Comparison of ENCODE assay signal across 1 cellular context in the genomic region with DNA sequence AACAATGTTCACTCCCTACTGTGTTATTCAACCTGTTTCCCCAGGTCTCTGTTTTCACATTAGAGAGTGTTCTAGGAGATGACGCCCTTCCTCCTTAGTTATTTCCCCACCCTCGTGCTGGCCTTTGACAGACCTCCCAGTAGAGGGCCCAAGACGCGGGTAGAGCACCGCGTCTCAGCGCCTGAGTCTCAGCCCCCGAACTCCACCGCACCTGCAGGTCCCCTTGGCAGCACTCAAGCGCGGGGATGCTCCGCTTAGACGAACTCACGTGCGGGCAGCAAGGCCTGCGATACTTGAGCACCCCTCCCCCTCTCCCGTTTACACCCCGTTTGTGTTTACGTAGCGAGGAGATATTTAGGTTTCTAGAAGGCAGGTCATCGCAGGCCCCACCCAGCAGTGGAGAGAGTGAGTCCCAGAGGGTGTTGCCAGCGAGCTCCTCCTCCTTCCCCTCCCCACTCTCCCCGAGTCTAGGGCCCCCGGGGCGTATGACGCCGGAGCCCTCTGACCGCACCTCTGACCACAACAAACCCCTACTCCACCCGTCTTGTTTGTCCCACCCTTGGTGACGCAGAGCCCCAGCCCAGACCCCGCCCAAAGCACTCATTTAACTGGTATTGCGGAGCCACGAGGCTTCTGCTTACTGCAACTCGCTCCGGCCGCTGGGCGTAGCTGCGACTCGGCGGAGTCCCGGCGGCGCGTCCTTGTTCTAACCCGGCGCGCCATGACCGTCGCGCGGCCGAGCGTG.
TF ChIP-seq lines count a peak whose summit lies in the region.

A gene with protein sequence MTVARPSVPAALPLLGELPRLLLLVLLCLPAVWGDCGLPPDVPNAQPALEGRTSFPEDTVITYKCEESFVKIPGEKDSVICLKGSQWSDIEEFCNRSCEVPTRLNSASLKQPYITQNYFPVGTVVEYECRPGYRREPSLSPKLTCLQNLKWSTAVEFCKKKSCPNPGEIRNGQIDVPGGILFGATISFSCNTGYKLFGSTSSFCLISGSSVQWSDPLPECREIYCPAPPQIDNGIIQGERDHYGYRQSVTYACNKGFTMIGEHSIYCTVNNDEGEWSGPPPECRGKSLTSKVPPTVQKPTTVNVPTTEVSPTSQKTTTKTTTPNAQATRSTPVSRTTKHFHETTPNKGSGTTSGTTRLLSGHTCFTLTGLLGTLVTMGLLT (plus strand): TSS at position 634 of the 745 bp plus-strand sequence. CDS start 88 bp downstream, at position 722.

TF ChIP-seq in GM23338, 12 proteins besides CTCF, POLR2A, EP300 and RAD21:
- TF ChIP-seq, protein P1, sequence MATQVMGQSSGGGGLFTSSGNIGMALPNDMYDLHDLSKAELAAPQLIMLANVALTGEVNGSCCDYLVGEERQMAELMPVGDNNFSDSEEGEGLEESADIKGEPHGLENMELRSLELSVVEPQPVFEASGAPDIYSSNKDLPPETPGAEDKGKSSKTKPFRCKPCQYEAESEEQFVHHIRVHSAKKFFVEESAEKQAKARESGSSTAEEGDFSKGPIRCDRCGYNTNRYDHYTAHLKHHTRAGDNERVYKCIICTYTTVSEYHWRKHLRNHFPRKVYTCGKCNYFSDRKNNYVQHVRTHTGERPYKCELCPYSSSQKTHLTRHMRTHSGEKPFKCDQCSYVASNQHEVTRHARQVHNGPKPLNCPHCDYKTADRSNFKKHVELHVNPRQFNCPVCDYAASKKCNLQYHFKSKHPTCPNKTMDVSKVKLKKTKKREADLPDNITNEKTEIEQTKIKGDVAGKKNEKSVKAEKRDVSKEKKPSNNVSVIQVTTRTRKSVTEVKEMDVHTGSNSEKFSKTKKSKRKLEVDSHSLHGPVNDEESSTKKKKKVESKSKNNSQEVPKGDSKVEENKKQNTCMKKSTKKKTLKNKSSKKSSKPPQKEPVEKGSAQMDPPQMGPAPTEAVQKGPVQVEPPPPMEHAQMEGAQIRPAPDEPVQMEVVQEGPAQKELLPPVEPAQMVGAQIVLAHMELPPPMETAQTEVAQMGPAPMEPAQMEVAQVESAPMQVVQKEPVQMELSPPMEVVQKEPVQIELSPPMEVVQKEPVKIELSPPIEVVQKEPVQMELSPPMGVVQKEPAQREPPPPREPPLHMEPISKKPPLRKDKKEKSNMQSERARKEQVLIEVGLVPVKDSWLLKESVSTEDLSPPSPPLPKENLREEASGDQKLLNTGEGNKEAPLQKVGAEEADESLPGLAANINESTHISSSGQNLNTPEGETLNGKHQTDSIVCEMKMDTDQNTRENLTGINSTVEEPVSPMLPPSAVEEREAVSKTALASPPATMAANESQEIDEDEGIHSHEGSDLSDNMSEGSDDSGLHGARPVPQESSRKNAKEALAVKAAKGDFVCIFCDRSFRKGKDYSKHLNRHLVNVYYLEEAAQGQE (IDR thresholded peaks at IDR 0.05; ENCODE audit: unreplicated experiment), result no peak
- TF ChIP-seq CREB1 (CRISPR knock-in tag; IDR thresholded peaks at IDR 0.05; ENCODE audit: low read depth), result peak; percentile 90
- TF ChIP-seq ZNF331 (CRISPR knock-in tag; IDR thresholded peaks at IDR 0.05; ENCODE audit: low read depth), result no peak
- peak; percentile 90 for TF ChIP-seq POLR2AphosphoS5 (IDR thresholded peaks at IDR 0.05; ENCODE audit: low read depth)
- TF ChIP-seq EZH2phosphoT487 (IDR thresholded peaks at IDR 0.05; ENCODE audit: unreplicated experiment), result no peak
TF ChIP-seq in GM23338: peak in this region for 2.
